8 cellular contexts compared by ENCODE assay signal in the genomic region with DNA sequence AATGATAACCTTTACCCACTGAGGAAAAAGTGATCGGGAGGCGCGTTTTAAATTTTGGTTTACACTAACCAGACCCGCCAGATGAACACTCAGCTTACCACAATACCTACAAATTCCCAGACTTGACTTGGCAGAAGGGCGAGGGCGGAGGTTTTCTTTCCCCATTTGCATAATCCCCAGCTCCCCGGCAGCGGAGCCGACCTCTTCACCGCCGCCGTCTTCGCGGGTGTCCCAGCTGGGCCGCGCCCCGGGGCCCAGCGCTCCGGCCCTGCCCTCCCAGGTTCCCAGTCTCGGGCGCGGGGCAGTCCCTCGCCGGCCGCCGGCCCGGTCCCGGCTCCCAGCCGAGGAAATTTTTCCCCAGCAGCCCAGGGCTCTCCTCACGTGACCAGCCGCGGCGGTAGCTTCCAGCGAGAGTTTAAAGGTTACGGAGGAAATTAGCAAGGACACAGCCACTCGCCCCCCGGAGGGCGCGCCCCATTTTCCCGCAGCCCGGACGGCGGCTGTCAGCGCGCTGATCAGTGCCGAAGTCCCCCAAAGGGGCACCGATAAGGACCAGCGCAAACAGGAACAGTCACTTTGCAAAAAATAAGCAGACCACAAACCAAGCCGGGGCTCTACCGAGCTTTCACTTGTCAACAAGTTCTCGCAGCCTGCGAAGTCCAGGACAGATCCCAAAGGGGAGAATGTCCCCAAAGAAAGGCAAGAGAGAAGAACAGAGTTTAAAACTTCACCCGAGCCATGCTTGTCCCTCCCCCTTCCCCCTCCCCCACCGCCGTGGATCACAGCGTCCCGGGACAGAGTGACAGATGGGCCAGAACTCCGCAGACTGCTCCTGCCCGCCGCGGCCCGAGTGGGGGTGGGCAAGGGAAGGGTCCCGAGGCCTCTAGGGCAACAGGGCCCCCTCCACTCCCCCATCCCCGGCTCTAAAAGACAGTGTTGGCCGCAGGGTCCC. TPM values are rescaled to one million over a fixed set of nuclear protein-coding genes. Genes with fewer than 3 reads are reported as not detected.
A peak's percentile ranks its signal among the peaks of the same experiment; 100 is the strongest.
DNase-seq lines count a peak whose midpoint lies in the region; ATAC-seq lines count a peak whose summit lies in the region.

No MANE protein-coding gene starts in this region.

- DNase-seq in Daoy (ENCODE audit: low read depth) (peak; percentile 64), Kasumi-1 (lab: John Stamatoyannopoulos, UW) (peak; percentile 41 to 43), cerebellar cortex (ENCODE audit: low spot score) (peak; percentile 56), kidney tubule cell (ENCODE audit: low spot score) (peak; percentile 63), H4 (ENCODE audit: low spot score) (no peak)
- peak; percentile 24 to 39 (median 34) for DNase-seq in activated CD4-positive, CD25-positive, alpha-beta regulatory T cell (lab: John Stamatoyannopoulos, UW)
- peak; percentile 15 to 44 (median 32) for DNase-seq in stimulated activated CD4-positive, alpha-beta T cell treated with anti-CD3 and anti-CD28 coated beads, Interleukin-1b, Interleukin-23, amount 100 ng/mL, for 24 hours (ENCODE audit: low read depth in 4 of 4, low spot score in 1 of 4)

- peak; percentile 26 for ATAC-seq in GM21723 (IDR thresholded peaks at IDR 0.05; ENCODE audit: unreplicated experiment)

RNA-seq across cellular contexts. Expression of a gene that starts 1.3 kb away (rescaled TPM):
- total RNA-seq in Daoy (2014; rRNA removed; shearing (Covaris generic)), result 4.6 and 4.9 TPM in 2 replicates
- 22.4 and 30.9 TPM in 2 replicates for total RNA-seq in H4 (2014; rRNA removed; shearing (Covaris generic))

RNA-seq across cellular contexts. Expression of a gene that starts 39.1 kb away (rescaled TPM):
- total RNA-seq in Daoy (2014; rRNA removed; shearing (Covaris generic)), result 28.3 and 41.3 TPM in 2 replicates
- total RNA-seq in H4 (2014; rRNA removed; shearing (Covaris generic)), result 14.4 and 15.5 TPM in 2 replicates
